Comparison of ENCODE assay signal across 1 cellular context in the genomic region with DNA sequence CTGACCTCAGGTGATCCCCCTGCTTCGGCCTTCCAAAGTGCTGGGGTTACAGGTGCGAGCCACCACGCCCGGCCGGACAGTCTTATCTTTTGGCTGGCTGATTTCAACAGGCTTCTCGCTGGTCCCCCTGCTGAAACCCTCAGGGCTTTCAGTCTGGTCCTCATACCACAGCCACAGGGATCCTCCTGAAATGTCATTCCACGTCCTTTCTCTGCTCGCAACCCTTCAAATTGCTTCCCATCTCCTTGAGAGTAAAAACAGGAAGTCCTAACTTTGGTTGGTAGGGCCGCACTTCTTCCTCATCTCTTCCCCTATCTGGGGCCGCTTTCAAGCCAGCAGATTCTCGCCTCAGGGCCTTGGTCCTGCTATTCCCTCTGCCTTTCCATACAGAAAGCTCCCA.
A peak's percentile ranks its signal among the peaks of the same experiment; 100 is the strongest.
TF ChIP-seq lines count a peak whose summit lies in the region.

No MANE protein-coding gene starts in this region.

TF ChIP-seq in K562, 482 proteins besides CTCF, POLR2A, EP300 and RAD21 (continued from another document and continues in another):
- TF ChIP-seq, protein P1, sequence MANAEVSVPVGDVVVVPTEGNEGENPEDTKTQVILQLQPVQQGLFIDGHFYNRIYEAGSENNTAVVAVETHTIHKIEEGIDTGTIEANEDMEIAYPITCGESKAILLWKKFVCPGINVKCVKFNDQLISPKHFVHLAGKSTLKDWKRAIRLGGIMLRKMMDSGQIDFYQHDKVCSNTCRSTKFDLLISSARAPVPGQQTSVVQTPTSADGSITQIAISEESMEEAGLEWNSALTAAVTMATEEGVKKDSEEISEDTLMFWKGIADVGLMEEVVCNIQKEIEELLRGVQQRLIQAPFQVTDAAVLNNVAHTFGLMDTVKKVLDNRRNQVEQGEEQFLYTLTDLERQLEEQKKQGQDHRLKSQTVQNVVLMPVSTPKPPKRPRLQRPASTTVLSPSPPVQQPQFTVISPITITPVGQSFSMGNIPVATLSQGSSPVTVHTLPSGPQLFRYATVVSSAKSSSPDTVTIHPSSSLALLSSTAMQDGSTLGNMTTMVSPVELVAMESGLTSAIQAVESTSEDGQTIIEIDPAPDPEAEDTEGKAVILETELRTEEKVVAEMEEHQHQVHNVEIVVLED (CRISPR knock-in tag; IDR thresholded peaks at IDR 0.05): no peak
- TF ChIP-seq MTF1 (CRISPR knock-in tag; IDR thresholded peaks at IDR 0.05; ENCODE audit: borderline replicate concordance) (no peak), NUFIP1 (IDR thresholded peaks at IDR 0.05; ENCODE audit: partially characterized antibody) (no peak), SOX6 (IDR thresholded peaks at IDR 0.05) (no peak), ZNF583 (CRISPR knock-in tag; IDR thresholded peaks at IDR 0.05) (no peak), MIER1 (IDR thresholded peaks at IDR 0.05; ENCODE audit: low read depth) (no peak), TRIM28 (IDR thresholded peaks at IDR 0.05) (no peak), LEF1 (IDR thresholded peaks at IDR 0.05) (no peak), ETV5 (CRISPR knock-in tag; IDR thresholded peaks at IDR 0.05; ENCODE audit: low read depth) (no peak), ELF1 (tag; IDR thresholded peaks at IDR 0.05) (0 out of 2 replicates have a peak, but pooled peaks have one; percentile 36), RCOR1 (IDR thresholded peaks at IDR 0.05; ENCODE audit: borderline replicate concordance in 1 of 2, low read depth in 2 of 2, low read length in 2 of 2) (0 out of 4 replicates have a peak, but pooled peaks of 1 of the 2 experiments have one; percentile 10), KDM5B (IDR thresholded peaks at IDR 0.05; ENCODE audit: insufficient replicate concordance, low read depth, low read length) (no peak), TEAD4 (IDR thresholded peaks at IDR 0.05; ENCODE audit: low read length) (peak; percentile 14; the same call in 1 of the 2 replicates), TEAD4 (CRISPR knock-in tag; IDR thresholded peaks at IDR 0.05; ENCODE audit: borderline replicate concordance) (no peak), ZBTB8A (IDR thresholded peaks at IDR 0.05; ENCODE audit: partially characterized antibody) (no peak), NR2F6 (CRISPR knock-in tag; IDR thresholded peaks at IDR 0.05) (no peak), SPI1 (IDR thresholded peaks at IDR 0.05; ENCODE audit: borderline replicate concordance, low read depth, low read length) (peak; percentile 98), SNRNP70 (optimal IDR thresholded peaks at IDR 0.05; ENCODE audit: low read depth, low read length) (no peak), SMARCA4 (IDR thresholded peaks at IDR 0.05) (0 out of 2 replicates have a peak, but pooled peaks have one; percentile 18), ZFX (CRISPR knock-in tag; IDR thresholded peaks at IDR 0.05) (peak; percentile 46), MED1 (CRISPR knock-in tag; IDR thresholded peaks at IDR 0.05; ENCODE audit: borderline replicate concordance) (no peak), POLR3A (IDR thresholded peaks at IDR 0.05; ENCODE audit: borderline replicate concordance, extremely low read depth, insufficient read depth, insufficient read length) (no peak), SMARCE1 (IDR thresholded peaks at IDR 0.05) (0 out of 2 replicates have a peak, but pooled peaks have one; percentile 16), NFATC3 (IDR thresholded peaks at IDR 0.05) (no peak), TOE1 (IDR thresholded peaks at IDR 0.05; ENCODE audit: borderline replicate concordance) (no peak), TOE1 (CRISPR knock-in tag; IDR thresholded peaks at IDR 0.05; ENCODE audit: borderline replicate concordance, low read depth) (no peak), ZNF766 (CRISPR knock-in tag; conservative IDR thresholded peaks at IDR 0.05) (peak; percentile 60; the same call in 1 of the 2 replicates), ZNF445 (CRISPR knock-in tag; IDR thresholded peaks at IDR 0.05; ENCODE audit: low read depth) (no peak), MTA3 (IDR thresholded peaks at IDR 0.05; ENCODE audit: borderline replicate concordance) (no peak), EZH2 (IDR thresholded peaks at IDR 0.05; ENCODE audit: borderline replicate concordance, low read depth, low read length) (no peak)
- TF ChIP-seq, protein P2, sequence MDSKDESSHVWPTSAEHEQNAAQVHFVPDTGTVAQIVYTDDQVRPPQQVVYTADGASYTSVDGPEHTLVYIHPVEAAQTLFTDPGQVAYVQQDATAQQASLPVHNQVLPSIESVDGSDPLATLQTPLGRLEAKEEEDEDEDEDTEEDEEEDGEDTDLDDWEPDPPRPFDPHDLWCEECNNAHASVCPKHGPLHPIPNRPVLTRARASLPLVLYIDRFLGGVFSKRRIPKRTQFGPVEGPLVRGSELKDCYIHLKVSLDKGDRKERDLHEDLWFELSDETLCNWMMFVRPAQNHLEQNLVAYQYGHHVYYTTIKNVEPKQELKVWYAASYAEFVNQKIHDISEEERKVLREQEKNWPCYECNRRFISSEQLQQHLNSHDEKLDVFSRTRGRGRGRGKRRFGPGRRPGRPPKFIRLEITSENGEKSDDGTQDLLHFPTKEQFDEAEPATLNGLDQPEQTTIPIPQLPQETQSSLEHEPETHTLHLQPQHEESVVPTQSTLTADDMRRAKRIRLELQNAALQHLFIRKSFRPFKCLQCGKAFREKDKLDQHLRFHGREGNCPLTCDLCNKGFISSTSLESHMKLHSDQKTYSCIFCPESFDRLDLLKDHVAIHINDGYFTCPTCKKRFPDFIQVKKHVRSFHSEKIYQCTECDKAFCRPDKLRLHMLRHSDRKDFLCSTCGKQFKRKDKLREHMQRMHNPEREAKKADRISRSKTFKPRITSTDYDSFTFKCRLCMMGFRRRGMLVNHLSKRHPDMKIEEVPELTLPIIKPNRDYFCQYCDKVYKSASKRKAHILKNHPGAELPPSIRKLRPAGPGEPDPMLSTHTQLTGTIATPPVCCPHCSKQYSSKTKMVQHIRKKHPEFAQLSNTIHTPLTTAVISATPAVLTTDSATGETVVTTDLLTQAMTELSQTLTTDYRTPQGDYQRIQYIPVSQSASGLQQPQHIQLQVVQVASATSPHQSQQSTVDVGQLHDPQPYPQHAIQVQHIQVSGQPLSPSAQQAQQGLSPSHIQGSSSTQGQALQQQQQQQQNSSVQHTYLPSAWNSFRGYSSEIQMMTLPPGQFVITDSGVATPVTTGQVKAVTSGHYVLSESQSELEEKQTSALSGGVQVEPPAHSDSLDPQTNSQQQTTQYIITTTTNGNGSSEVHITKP (IDR thresholded peaks at IDR 0.05; ENCODE audit: partially characterized antibody): no peak
- TF ChIP-seq, protein P3, sequence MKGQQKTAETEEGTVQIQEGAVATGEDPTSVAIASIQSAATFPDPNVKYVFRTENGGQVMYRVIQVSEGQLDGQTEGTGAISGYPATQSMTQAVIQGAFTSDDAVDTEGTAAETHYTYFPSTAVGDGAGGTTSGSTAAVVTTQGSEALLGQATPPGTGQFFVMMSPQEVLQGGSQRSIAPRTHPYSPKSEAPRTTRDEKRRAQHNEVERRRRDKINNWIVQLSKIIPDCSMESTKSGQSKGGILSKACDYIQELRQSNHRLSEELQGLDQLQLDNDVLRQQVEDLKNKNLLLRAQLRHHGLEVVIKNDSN (CRISPR knock-in tag; IDR thresholded peaks at IDR 0.05): no peak
- TF ChIP-seq, protein P4, sequence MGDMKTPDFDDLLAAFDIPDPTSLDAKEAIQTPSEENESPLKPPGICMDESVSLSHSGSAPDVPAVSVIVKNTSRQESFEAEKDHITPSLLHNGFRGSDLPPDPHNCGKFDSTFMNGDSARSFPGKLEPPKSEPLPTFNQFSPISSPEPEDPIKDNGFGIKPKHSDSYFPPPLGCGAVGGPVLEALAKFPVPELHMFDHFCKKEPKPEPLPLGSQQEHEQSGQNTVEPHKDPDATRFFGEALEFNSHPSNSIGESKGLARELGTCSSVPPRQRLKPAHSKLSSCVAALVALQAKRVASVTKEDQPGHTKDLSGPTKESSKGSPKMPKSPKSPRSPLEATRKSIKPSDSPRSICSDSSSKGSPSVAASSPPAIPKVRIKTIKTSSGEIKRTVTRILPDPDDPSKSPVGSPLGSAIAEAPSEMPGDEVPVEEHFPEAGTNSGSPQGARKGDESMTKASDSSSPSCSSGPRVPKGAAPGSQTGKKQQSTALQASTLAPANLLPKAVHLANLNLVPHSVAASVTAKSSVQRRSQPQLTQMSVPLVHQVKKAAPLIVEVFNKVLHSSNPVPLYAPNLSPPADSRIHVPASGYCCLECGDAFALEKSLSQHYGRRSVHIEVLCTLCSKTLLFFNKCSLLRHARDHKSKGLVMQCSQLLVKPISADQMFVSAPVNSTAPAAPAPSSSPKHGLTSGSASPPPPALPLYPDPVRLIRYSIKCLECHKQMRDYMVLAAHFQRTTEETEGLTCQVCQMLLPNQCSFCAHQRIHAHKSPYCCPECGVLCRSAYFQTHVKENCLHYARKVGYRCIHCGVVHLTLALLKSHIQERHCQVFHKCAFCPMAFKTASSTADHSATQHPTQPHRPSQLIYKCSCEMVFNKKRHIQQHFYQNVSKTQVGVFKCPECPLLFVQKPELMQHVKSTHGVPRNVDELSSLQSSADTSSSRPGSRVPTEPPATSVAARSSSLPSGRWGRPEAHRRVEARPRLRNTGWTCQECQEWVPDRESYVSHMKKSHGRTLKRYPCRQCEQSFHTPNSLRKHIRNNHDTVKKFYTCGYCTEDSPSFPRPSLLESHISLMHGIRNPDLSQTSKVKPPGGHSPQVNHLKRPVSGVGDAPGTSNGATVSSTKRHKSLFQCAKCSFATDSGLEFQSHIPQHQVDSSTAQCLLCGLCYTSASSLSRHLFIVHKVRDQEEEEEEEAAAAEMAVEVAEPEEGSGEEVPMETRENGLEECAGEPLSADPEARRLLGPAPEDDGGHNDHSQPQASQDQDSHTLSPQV (IDR thresholded peaks at IDR 0.05): no peak
- TF ChIP-seq, protein P5, sequence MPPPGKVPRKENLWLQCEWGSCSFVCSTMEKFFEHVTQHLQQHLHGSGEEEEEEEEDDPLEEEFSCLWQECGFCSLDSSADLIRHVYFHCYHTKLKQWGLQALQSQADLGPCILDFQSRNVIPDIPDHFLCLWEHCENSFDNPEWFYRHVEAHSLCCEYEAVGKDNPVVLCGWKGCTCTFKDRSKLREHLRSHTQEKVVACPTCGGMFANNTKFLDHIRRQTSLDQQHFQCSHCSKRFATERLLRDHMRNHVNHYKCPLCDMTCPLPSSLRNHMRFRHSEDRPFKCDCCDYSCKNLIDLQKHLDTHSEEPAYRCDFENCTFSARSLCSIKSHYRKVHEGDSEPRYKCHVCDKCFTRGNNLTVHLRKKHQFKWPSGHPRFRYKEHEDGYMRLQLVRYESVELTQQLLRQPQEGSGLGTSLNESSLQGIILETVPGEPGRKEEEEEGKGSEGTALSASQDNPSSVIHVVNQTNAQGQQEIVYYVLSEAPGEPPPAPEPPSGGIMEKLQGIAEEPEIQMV (tag; conservative IDR thresholded peaks at IDR 0.05; ENCODE audit: low read depth): peak; percentile 57; the same call in 1 of the 2 replicates
- TF ChIP-seq, protein P6, sequence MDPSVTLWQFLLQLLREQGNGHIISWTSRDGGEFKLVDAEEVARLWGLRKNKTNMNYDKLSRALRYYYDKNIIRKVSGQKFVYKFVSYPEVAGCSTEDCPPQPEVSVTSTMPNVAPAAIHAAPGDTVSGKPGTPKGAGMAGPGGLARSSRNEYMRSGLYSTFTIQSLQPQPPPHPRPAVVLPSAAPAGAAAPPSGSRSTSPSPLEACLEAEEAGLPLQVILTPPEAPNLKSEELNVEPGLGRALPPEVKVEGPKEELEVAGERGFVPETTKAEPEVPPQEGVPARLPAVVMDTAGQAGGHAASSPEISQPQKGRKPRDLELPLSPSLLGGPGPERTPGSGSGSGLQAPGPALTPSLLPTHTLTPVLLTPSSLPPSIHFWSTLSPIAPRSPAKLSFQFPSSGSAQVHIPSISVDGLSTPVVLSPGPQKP (CRISPR knock-in tag; IDR thresholded peaks at IDR 0.05): no peak
- TF ChIP-seq, protein P7, sequence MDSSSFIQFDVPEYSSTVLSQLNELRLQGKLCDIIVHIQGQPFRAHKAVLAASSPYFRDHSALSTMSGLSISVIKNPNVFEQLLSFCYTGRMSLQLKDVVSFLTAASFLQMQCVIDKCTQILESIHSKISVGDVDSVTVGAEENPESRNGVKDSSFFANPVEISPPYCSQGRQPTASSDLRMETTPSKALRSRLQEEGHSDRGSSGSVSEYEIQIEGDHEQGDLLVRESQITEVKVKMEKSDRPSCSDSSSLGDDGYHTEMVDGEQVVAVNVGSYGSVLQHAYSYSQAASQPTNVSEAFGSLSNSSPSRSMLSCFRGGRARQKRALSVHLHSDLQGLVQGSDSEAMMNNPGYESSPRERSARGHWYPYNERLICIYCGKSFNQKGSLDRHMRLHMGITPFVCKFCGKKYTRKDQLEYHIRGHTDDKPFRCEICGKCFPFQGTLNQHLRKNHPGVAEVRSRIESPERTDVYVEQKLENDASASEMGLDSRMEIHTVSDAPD (CRISPR knock-in tag; IDR thresholded peaks at IDR 0.05): no peak
- TF ChIP-seq, protein P8, sequence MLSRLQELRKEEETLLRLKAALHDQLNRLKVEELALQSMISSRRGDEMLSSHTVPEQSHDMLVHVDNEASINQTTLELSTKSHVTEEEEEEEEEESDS (CRISPR knock-in tag; IDR thresholded peaks at IDR 0.05): no peak
- TF ChIP-seq, protein P9, sequence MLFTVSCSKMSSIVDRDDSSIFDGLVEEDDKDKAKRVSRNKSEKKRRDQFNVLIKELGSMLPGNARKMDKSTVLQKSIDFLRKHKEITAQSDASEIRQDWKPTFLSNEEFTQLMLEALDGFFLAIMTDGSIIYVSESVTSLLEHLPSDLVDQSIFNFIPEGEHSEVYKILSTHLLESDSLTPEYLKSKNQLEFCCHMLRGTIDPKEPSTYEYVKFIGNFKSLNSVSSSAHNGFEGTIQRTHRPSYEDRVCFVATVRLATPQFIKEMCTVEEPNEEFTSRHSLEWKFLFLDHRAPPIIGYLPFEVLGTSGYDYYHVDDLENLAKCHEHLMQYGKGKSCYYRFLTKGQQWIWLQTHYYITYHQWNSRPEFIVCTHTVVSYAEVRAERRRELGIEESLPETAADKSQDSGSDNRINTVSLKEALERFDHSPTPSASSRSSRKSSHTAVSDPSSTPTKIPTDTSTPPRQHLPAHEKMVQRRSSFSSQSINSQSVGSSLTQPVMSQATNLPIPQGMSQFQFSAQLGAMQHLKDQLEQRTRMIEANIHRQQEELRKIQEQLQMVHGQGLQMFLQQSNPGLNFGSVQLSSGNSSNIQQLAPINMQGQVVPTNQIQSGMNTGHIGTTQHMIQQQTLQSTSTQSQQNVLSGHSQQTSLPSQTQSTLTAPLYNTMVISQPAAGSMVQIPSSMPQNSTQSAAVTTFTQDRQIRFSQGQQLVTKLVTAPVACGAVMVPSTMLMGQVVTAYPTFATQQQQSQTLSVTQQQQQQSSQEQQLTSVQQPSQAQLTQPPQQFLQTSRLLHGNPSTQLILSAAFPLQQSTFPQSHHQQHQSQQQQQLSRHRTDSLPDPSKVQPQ (CRISPR knock-in tag; IDR thresholded peaks at IDR 0.05; ENCODE audit: borderline replicate concordance): no peak
- TF ChIP-seq, protein P10, sequence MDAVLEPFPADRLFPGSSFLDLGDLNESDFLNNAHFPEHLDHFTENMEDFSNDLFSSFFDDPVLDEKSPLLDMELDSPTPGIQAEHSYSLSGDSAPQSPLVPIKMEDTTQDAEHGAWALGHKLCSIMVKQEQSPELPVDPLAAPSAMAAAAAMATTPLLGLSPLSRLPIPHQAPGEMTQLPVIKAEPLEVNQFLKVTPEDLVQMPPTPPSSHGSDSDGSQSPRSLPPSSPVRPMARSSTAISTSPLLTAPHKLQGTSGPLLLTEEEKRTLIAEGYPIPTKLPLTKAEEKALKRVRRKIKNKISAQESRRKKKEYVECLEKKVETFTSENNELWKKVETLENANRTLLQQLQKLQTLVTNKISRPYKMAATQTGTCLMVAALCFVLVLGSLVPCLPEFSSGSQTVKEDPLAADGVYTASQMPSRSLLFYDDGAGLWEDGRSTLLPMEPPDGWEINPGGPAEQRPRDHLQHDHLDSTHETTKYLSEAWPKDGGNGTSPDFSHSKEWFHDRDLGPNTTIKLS (IDR thresholded peaks at IDR 0.05; ENCODE audit: borderline replicate concordance, low read depth): no peak
